ENCODE assay signal across 8 cellular contexts in genomic region chr2:240568678-240569522, GRCh38. TPM values are rescaled to one million over a fixed set of nuclear protein-coding genes. Genes with fewer than 3 reads are reported as not detected.
DNase-seq lines count a peak whose midpoint lies in the region; ATAC-seq and TF ChIP-seq lines count a peak whose summit lies in the region.

No MANE protein-coding gene starts in this region.

- POLR2A ChIA-PET in activated CD8-positive, alpha-beta T cell treated with anti-CD3 and anti-CD28 coated beads, Interleukin-2, amount 10 ng/mL, durations not matched to agents 7 days and 5 days (lab: Charles Lee) = interaction anchor here (0.5 to 1.5 kb wide), 10 partner anchors 8 to 441 kb away, joined by 3 to 7 read pairs (median 3); partner anchors contain the start of genes CAPN10 and GPR35

- H3K36me3 Mint-ChIP-seq in GM23338 (ENCODE audit: low read depth) = no peaks in the 10 kb centered on the region
- H3K36me3 Mint-ChIP-seq in activated CD8-positive, alpha-beta T cell treated with anti-CD3 and anti-CD28 coated beads, Interleukin-2, amount 10 ng/mL, durations not matched to agents 7 days and 5 days (ENCODE audit: low read depth) = peaks cover 30% of the 10 kb centered on the region

- H3K4me1 ChIP-seq in GM23338 (ENCODE audit: insufficient read depth) (peaks cover 7% of the 10 kb centered on the region; the same call in 1 of the 2 replicates), endocrine pancreas (ENCODE audit: control insufficient read depth, insufficient read depth, low read length) (peaks cover under 1% of the 10 kb centered on the region), mesendoderm (ENCODE audit: control insufficient read depth, low read depth, low read length) (no peaks in the 10 kb centered on the region), stomach smooth muscle (ENCODE audit: control insufficient read depth, insufficient read depth, low read length) (peaks cover 60% of the 10 kb centered on the region)

- peaks cover 32% of the 10 kb centered on the region for H3K27me3 ChIP-seq in GM23338 (ENCODE audit: insufficient read depth)
- H3K27me3 ChIP-seq in endocrine pancreas (ENCODE audit: control insufficient read depth, insufficient read depth, low read length) = no peaks in the 10 kb centered on the region
- H3K27me3 ChIP-seq in mesendoderm (ENCODE audit: insufficient read depth, low read length, poor library complexity) = no peaks in the 10 kb centered on the region
- H3K27me3 ChIP-seq in stomach smooth muscle (ENCODE audit: control insufficient read depth in 1 of 2, insufficient read depth in 2 of 2, low read length in 2 of 2) = no peaks in the 10 kb centered on the region

- peak overlapping the region; percentile 45 for H3K9ac ChIP-seq in endocrine pancreas (ENCODE audit: control insufficient read depth, insufficient read depth, low read length)
- H3K9ac ChIP-seq in mesendoderm (ENCODE audit: low read length) = peak overlapping the region; percentile 75
- H3K9ac ChIP-seq in stomach smooth muscle (ENCODE audit: low read length in 2 of 2) = peak overlapping the region; percentile 60 to 69

- H2BK5ac ChIP-seq in mesendoderm (ENCODE audit: low read length) = no peak overlapping the region

- ATAC-seq in GM23338 = no peak
- peak; percentile 0 for ATAC-seq in activated CD8-positive, alpha-beta T cell treated with anti-CD3 and anti-CD28 coated beads, Interleukin-2, amount 10 ng/mL, durations not matched to agents 7 days and 5 days

- H3K4me3 Mint-ChIP-seq in GM23338 = peak overlapping the region; percentile 68
- peak overlapping the region; percentile 87 for H3K4me3 Mint-ChIP-seq in activated CD8-positive, alpha-beta T cell treated with anti-CD3 and anti-CD28 coated beads, Interleukin-2, amount 10 ng/mL, durations not matched to agents 7 days and 5 days

- no peaks in the 10 kb centered on the region for H3K79me1 ChIP-seq in mesendoderm (ENCODE audit: low read length)

- no peaks in the 10 kb centered on the region; the same call in 1 of the 2 replicates for H4K20me1 ChIP-seq in GM23338 (replicated peaks; ENCODE audit: insufficient read depth)

- no CpG with 5 or more reads among the region's 93 CpGs for WGBS in mesendoderm (ENCODE audit: extremely low coverage, insufficient coverage, low lambda C conversion rate)

- DNase-seq in GM23338 (ENCODE audit: low spot score) = peak; percentile 53
- DNase-seq in NCI-H1092 treated with DMSO at 0.1 percent for 48 hours (lab: John Stamatoyannopoulos, UW) = peak; percentile 20
- DNase-seq in activated CD8-positive, alpha-beta T cell treated with anti-CD3 and anti-CD28 coated beads, Interleukin-2, amount 10 ng/mL, durations not matched to agents 7 days and 5 days = peak; percentile 53
- DNase-seq in mesendoderm = no peak
- no peak for DNase-seq in epidermal melanocyte (ENCODE audit: insufficient read length, low spot score)

- H3K18ac ChIP-seq in mesendoderm (ENCODE audit: low read length) = peak overlapping the region; percentile 16

- H3K23ac ChIP-seq in mesendoderm (ENCODE audit: low read length) = peak overlapping the region; percentile 89

- no peak overlapping the region for H3K27ac ChIP-seq in GM23338 (ENCODE audit: low read depth)
- H3K27ac ChIP-seq in mesendoderm (ENCODE audit: low read depth, low read length) = no peak overlapping the region
- H3K27ac ChIP-seq in stomach smooth muscle (ENCODE audit: low read length) = peak overlapping the region; percentile 37

- H3K36me3 ChIP-seq in GM23338 (ENCODE audit: insufficient read depth) = no peaks in the 10 kb centered on the region
- H3K36me3 ChIP-seq in endocrine pancreas (ENCODE audit: control insufficient read depth, insufficient read depth, low read length) = no peaks in the 10 kb centered on the region
- no peaks in the 10 kb centered on the region for H3K36me3 ChIP-seq in mesendoderm (ENCODE audit: control insufficient read depth, insufficient read depth, low read length)
- peaks cover 0 to 4% of the 10 kb centered on the region in 2 donors for H3K36me3 ChIP-seq in stomach smooth muscle (ENCODE audit: control insufficient read depth in 2 of 2, insufficient read depth in 2 of 2, low read length in 2 of 2)

- TF ChIP-seq CTCF in GM23338 (conservative IDR thresholded peaks at IDR 0.05; ENCODE audit: low read depth in 2 of 2) = no peak

- peaks cover 24% of the 10 kb centered on the region for H3K4me1 Mint-ChIP-seq in GM23338
- peaks cover 58% of the 10 kb centered on the region for H3K4me1 Mint-ChIP-seq in activated CD8-positive, alpha-beta T cell treated with anti-CD3 and anti-CD28 coated beads, Interleukin-2, amount 10 ng/mL, durations not matched to agents 7 days and 5 days (ENCODE audit: low read depth)

- H3K9me3 Mint-ChIP-seq in GM23338 = no peaks in the 10 kb centered on the region
- H3K9me3 Mint-ChIP-seq in activated CD8-positive, alpha-beta T cell treated with anti-CD3 and anti-CD28 coated beads, Interleukin-2, amount 10 ng/mL, durations not matched to agents 7 days and 5 days (ENCODE audit: insufficient read depth) = no peaks in the 10 kb centered on the region

- H2BK120ac ChIP-seq in mesendoderm (ENCODE audit: low read depth, low read length) = no peak overlapping the region

- peak overlapping the region; percentile 66; the same call in 1 of the 2 replicates for H2AFZ ChIP-seq in GM23338

- peaks cover 7% of the 10 kb centered on the region; the same call in 1 of the 2 replicates for H3F3A ChIP-seq in GM23338 (replicated peaks; ENCODE audit: low read depth)

- H3K27me3 Mint-ChIP-seq in GM23338 (ENCODE audit: insufficient read depth, low read depth, poor library complexity) = peaks cover 36% of the 10 kb centered on the region
- H3K27me3 Mint-ChIP-seq in activated CD8-positive, alpha-beta T cell treated with anti-CD3 and anti-CD28 coated beads, Interleukin-2, amount 10 ng/mL, durations not matched to agents 7 days and 5 days (ENCODE audit: low read depth) = no peaks in the 10 kb centered on the region

- H3K27ac Mint-ChIP-seq in GM23338 = no peak overlapping the region
- H3K27ac Mint-ChIP-seq in activated CD8-positive, alpha-beta T cell treated with anti-CD3 and anti-CD28 coated beads, Interleukin-2, amount 10 ng/mL, durations not matched to agents 7 days and 5 days = peak overlapping the region; percentile 82

- H3K4me2 ChIP-seq in GM23338 (peak overlapping the region; percentile 81), mesendoderm (ENCODE audit: low read length) (peak overlapping the region; percentile 57)

- H3K56ac ChIP-seq in mesendoderm (ENCODE audit: low read length) = peak overlapping the region; percentile 86

- H2AK5ac ChIP-seq in mesendoderm (ENCODE audit: low read length) = no peak overlapping the region

- no peak overlapping the region for H2BK15ac ChIP-seq in mesendoderm (replicated peaks; ENCODE audit: low read depth)

- no peaks in the 10 kb centered on the region for H3K9me2 ChIP-seq in GM23338 (ENCODE audit: insufficient read depth)

- H3K79me2 ChIP-seq in GM23338 (replicated peaks; ENCODE audit: insufficient read depth) (no peaks in the 10 kb centered on the region), mesendoderm (ENCODE audit: control insufficient read depth, insufficient read depth, low read length) (no peaks in the 10 kb centered on the region)

- H3K4me3 ChIP-seq in GM08714 (ENCODE audit: low read length) (peak overlapping the region; percentile 77; the same call in 1 of the 2 replicates), GM23338 (peak overlapping the region; percentile 60), endocrine pancreas (ENCODE audit: control insufficient read depth, insufficient read depth, low read length) (no peak overlapping the region), mesendoderm (ENCODE audit: low read length) (peak overlapping the region; percentile 30), stomach smooth muscle (ENCODE audit: low read length in 2 of 2) (peak overlapping the region; percentile 54 to 80)

- H4K8ac ChIP-seq in mesendoderm (ENCODE audit: low read depth, low read length) = no peak overlapping the region

- CTCF ChIA-PET in activated CD8-positive, alpha-beta T cell treated with anti-CD3 and anti-CD28 coated beads, Interleukin-2, amount 10 ng/mL, durations not matched to agents 7 days and 5 days (lab: Charles Lee) = interaction anchor here (0.7 to 1.7 kb wide), 8 partner anchors 8 to 55 kb away, joined by 3 to 10 read pairs (median 4); partner anchors contain the start of genes CAPN10 and DUSP28

- no peaks in the 10 kb centered on the region for H3K9me3 ChIP-seq in endocrine pancreas (ENCODE audit: control insufficient read depth, low read length)
- H3K9me3 ChIP-seq in stomach smooth muscle (ENCODE audit: control insufficient read depth in 2 of 2, low read length in 2 of 2) = no peaks in the 10 kb centered on the region

- no peak overlapping the region for H3K4ac ChIP-seq in mesendoderm (ENCODE audit: low read depth, low read length)

- no peak overlapping the region for H4K5ac ChIP-seq in mesendoderm (ENCODE audit: low read length)

RNA-seq across cellular contexts. Expression of gene RNPEPL1, which starts 0.6 kb away (rescaled TPM):
- 21.0 and 28.4 TPM in 2 replicates for total RNA-seq in GM23338 (2014; rRNA removed; shearing (Covaris generic))
- 5.5 and 6.0 TPM in 2 replicates for polyA plus RNA-seq in GM23338 (2016; fragmentation: Nextera tagmentation; extraction: Ambion mirVana)
- 100 to 1,000 TPM; 110 to 113 TPM for total RNA-seq in activated CD8-positive, alpha-beta T cell treated with anti-CD3 and anti-CD28 coated beads, Interleukin-2, amount 10 ng/mL, durations not matched to agents 7 days and 5 days
- polyA plus RNA-seq in mesendoderm (2013, experiment 1 of 2) = 5.8 TPM
- 5.3 TPM for polyA plus RNA-seq in mesendoderm (2013, experiment 2 of 2)

RNA-seq across cellular contexts. Expression of gene DUSP28, which starts 8.7 kb away (rescaled TPM):
- 1.0 and 2.7 TPM in 2 replicates for total RNA-seq in GM23338 (2014; rRNA removed; shearing (Covaris generic))
- polyA plus RNA-seq in GM23338 (2016; fragmentation: Nextera tagmentation; extraction: Ambion mirVana) = 4.3 and 4.8 TPM in 2 replicates
- 1 to 10 TPM; 6.8 to 8.1 TPM for total RNA-seq in activated CD8-positive, alpha-beta T cell treated with anti-CD3 and anti-CD28 coated beads, Interleukin-2, amount 10 ng/mL, durations not matched to agents 7 days and 5 days
- polyA plus RNA-seq in mesendoderm (2013, experiment 1 of 2) = 1.6 TPM
- polyA plus RNA-seq in mesendoderm (2013, experiment 2 of 2) = 1.6 TPM

RNA-seq across cellular contexts. Expression of gene ANKMY1, which starts 11.1 kb away (rescaled TPM):
- total RNA-seq in GM23338 (2014; rRNA removed; shearing (Covaris generic)) = 8.9 and 9.0 TPM in 2 replicates
- polyA plus RNA-seq in GM23338 (2016; fragmentation: Nextera tagmentation; extraction: Ambion mirVana) = 2.3 TPM in 2 replicates
- total RNA-seq in activated CD8-positive, alpha-beta T cell treated with anti-CD3 and anti-CD28 coated beads, Interleukin-2, amount 10 ng/mL, durations not matched to agents 7 days and 5 days = 10 to 100 TPM; 27.9 to 33.3 TPM
- 2.1 TPM for polyA plus RNA-seq in mesendoderm (2013, experiment 1 of 2)
- 1.9 TPM for polyA plus RNA-seq in mesendoderm (2013, experiment 2 of 2)

RNA-seq across cellular contexts. Expression of gene CAPN10, which starts 17.6 kb away (rescaled TPM):
- 47.0 and 59.8 TPM in 2 replicates for total RNA-seq in GM23338 (2014; rRNA removed; shearing (Covaris generic))
- 30.2 and 31.7 TPM in 2 replicates for polyA plus RNA-seq in GM23338 (2016; fragmentation: Nextera tagmentation; extraction: Ambion mirVana)
- total RNA-seq in activated CD8-positive, alpha-beta T cell treated with anti-CD3 and anti-CD28 coated beads, Interleukin-2, amount 10 ng/mL, durations not matched to agents 7 days and 5 days = 10 to 100 TPM; 53.0 to 61.2 TPM
- 11.8 TPM for polyA plus RNA-seq in mesendoderm (2013, experiment 1 of 2)
- 11.6 TPM for polyA plus RNA-seq in mesendoderm (2013, experiment 2 of 2)

RNA-seq across cellular contexts. Expression of gene GPR35, which starts 56.4 kb away (rescaled TPM):
- total RNA-seq in GM23338 (2014; rRNA removed; shearing (Covaris generic)) = 0.39 TPM in 1 of 2 replicates, not detected in the other
- polyA plus RNA-seq in GM23338 (2016; fragmentation: Nextera tagmentation; extraction: Ambion mirVana) = 0.21 TPM in 1 of 2 replicates, not detected in the other
- total RNA-seq in activated CD8-positive, alpha-beta T cell treated with anti-CD3 and anti-CD28 coated beads, Interleukin-2, amount 10 ng/mL, durations not matched to agents 7 days and 5 days = 10 to 100 TPM; 21.6 to 23.8 TPM
- 0.10 TPM for polyA plus RNA-seq in mesendoderm (2013, experiment 1 of 2)
- polyA plus RNA-seq in mesendoderm (2013, experiment 2 of 2) = 0.13 TPM

Comparison
In these comparisons a context has a peak if more than half of its experiments do, and no peak if none do; other contexts are left out.
1. DNase-seq: peak in GM23338 (single experiment), NCI-H1092 treated with DMSO at 0.1 percent for 48 hours (single experiment) and activated CD8-positive, alpha-beta T cell treated with anti-CD3 and anti-CD28 coated beads, Interleukin-2, amount 10 ng/mL, durations not matched to agents 7 days and 5 days (single experiment); none in mesendoderm (single experiment) and epidermal melanocyte (single experiment).
2. Peak in every context shown above with its lines, with median percentiles within 50 percentile points of each other: H3K9ac ChIP-seq.